In genomic region chr1:33350611-33351280, GRCh38 we compare ENCODE assay signal across 8 cellular contexts. TPM values are rescaled to one million over a fixed set of nuclear protein-coding genes. Genes with fewer than 3 reads are reported as not detected.
DNase-seq lines count a peak whose midpoint lies in the region; ATAC-seq and TF ChIP-seq lines count a peak whose summit lies in the region.

No MANE protein-coding gene starts in this region.

- intact Hi-C loops in left ventricle myocardium inferior (cut with micrococcal nuclease) = no loop called here
- intact Hi-C loops in left ventricle myocardium superior (cut with micrococcal nuclease) = no loop called here
- intact Hi-C loops in aorta (cut with DNase I) = no loop called here

- peak overlapping the region in 1 of 2 experiments; percentile 95 for H2BK12ac ChIP-seq in mesenchymal stem cell (ENCODE audit: low read length in 2 of 2)

- H3K14ac ChIP-seq in mesenchymal stem cell (ENCODE audit: low read length in 2 of 2) = peak overlapping the region in 1 of 2 experiments; percentile 95

- H3K36me3 ChIP-seq in left ventricle myocardium inferior (peaks cover 5% of the 10 kb centered on the region), mesenchymal stem cell (ENCODE audit: control insufficient read depth in 1 of 2, insufficient read depth in 2 of 2, low read depth in 1 of 2, low read length in 2 of 2) (peaks cover 22 to 65% of the 10 kb centered on the region in 2 experiments), aorta (ENCODE audit: control insufficient read depth in 1 of 2, insufficient read depth in 2 of 2, low read length in 1 of 2) (no peaks in the 10 kb centered on the region)

- H3K9me3 ChIP-seq in left ventricle myocardium inferior (replicated peaks) (no peaks in the 10 kb centered on the region), mesenchymal stem cell (ENCODE audit: control insufficient read depth, low read length) (no peaks in the 10 kb centered on the region), aorta (ENCODE audit: control insufficient read depth, low read length) (no peaks in the 10 kb centered on the region)

- peak overlapping the region; percentile 72 for H3K4me2 ChIP-seq in mesenchymal stem cell (ENCODE audit: low read length, poor library complexity, severe bottlenecking)

- peak overlapping the region; percentile 84 for H3K9ac ChIP-seq in mesenchymal stem cell (ENCODE audit: low read length)

- DNase-seq in left ventricle myocardium inferior (no peak), left ventricle myocardium superior (no peak), astrocyte of the spinal cord (ENCODE audit: low read depth, low spot score) (no peak), mesenchymal stem cell (no peak), aorta (no peak), EL (no peak)

- H3K4me1 ChIP-seq in left ventricle myocardium inferior (peaks cover 47% of the 10 kb centered on the region), mesenchymal stem cell (ENCODE audit: control insufficient read depth, insufficient read depth, low read depth, low read length) (peaks cover 12% of the 10 kb centered on the region), aorta (ENCODE audit: control insufficient read depth in 1 of 2, insufficient read depth in 2 of 2, low read length in 2 of 2) (peaks cover 2 to 3% of the 10 kb centered on the region in 2 donors)

- no peak overlapping the region for H2AFZ ChIP-seq in mesenchymal stem cell (ENCODE audit: low read depth, low read length)

- WGBS in mesenchymal stem cell = 40% methylated on average over 5 of the region's 6 CpGs
- WGBS in aorta, 2 donors = 35 to 50% methylated on average over 6 of the region's 6 CpGs

- peak overlapping the region; percentile 99 for H4K91ac ChIP-seq in mesenchymal stem cell (ENCODE audit: low read length)

- no peak overlapping the region for H3K23ac ChIP-seq in mesenchymal stem cell (ENCODE audit: low read length in 2 of 2)

- H3K79me1 ChIP-seq in mesenchymal stem cell (replicated peaks; ENCODE audit: low read length, poor library complexity, severe bottlenecking) = peaks cover 4% of the 10 kb centered on the region

- H2BK5ac ChIP-seq in mesenchymal stem cell (ENCODE audit: low read depth, low read length, poor library complexity, severe bottlenecking) = no peak overlapping the region

- no peak for ATAC-seq in left ventricle myocardium superior
- ATAC-seq in aorta (ENCODE audit: low FRiP score) = peak; percentile 9
- ATAC-seq in HG03432 (IDR thresholded peaks at IDR 0.05; ENCODE audit: unreplicated experiment) = no peak
- ATAC-seq in HG02852 (IDR thresholded peaks at IDR 0.05; ENCODE audit: unreplicated experiment) = no peak

- H3K27ac ChIP-seq in left ventricle myocardium inferior (replicated peaks) (peak overlapping the region; percentile 99), mesenchymal stem cell (ENCODE audit: low read length, poor library complexity, severe bottlenecking) (peak overlapping the region; percentile 70), aorta (ENCODE audit: low read depth in 1 of 2, low read length in 2 of 2) (peak overlapping the region in 1 of 2 donors; percentile 9)

- in situ Hi-C loops in astrocyte of the spinal cord (cut with HindIII; ENCODE audit: low sequenced_read_pairs) = no loop called here

- peak overlapping the region; percentile 99 for H4K8ac ChIP-seq in mesenchymal stem cell (ENCODE audit: low read length)

- H3K4me3 ChIP-seq in left ventricle myocardium inferior (peak overlapping the region; percentile 68), astrocyte of the spinal cord (ENCODE audit: low read depth, low read length) (peak overlapping the region; percentile 47), mesenchymal stem cell (ENCODE audit: insufficient read depth in 1 of 2, low read depth in 1 of 2, low read length in 2 of 2) (peak overlapping the region; percentile 63 to 82), aorta (ENCODE audit: low read length in 2 of 2) (peak overlapping the region; percentile 3 to 18)

- no peak for TF ChIP-seq CTCF in left ventricle myocardium inferior (IDR thresholded peaks at IDR 0.05; ENCODE audit: borderline replicate concordance)
- TF ChIP-seq CTCF in astrocyte of the spinal cord (IDR thresholded peaks at IDR 0.05; ENCODE audit: low read depth, low read length) = no peak

- no peak overlapping the region for H2AK5ac ChIP-seq in mesenchymal stem cell (ENCODE audit: low read length, severe bottlenecking)

- no peaks in the 10 kb centered on the region for H3K27me3 ChIP-seq in left ventricle myocardium inferior (ENCODE audit: low read depth)
- H3K27me3 ChIP-seq in mesenchymal stem cell (ENCODE audit: control insufficient read depth in 1 of 2, insufficient read depth in 1 of 2, low read length in 2 of 2) = no peaks in the 10 kb centered on the region
- H3K27me3 ChIP-seq in aorta (ENCODE audit: control insufficient read depth in 1 of 2, insufficient read depth in 2 of 2, low read length in 1 of 2) = no peaks in the 10 kb centered on the region

- peak overlapping the region; percentile 40 for H2BK120ac ChIP-seq in mesenchymal stem cell (ENCODE audit: low read depth, low read length)

- peak overlapping the region; percentile 55 to 62 for H3K4ac ChIP-seq in mesenchymal stem cell (ENCODE audit: low read depth in 1 of 2, low read length in 2 of 2)

- H2BK15ac ChIP-seq in mesenchymal stem cell (ENCODE audit: low read depth, poor library complexity, severe bottlenecking) = no peak overlapping the region

- H3K18ac ChIP-seq in mesenchymal stem cell (ENCODE audit: low read depth in 1 of 2, low read length in 2 of 2) = peak overlapping the region; percentile 88 to 93

RNA-seq across cellular contexts. Expression of gene A3GALT2, which starts 29.8 kb away (rescaled TPM):
- total RNA-seq in left ventricle myocardium inferior (not detected), left ventricle myocardium superior (not detected), aorta (under 1 TPM; 0.36 to 0.81 TPM)
- polyA plus RNA-seq in mesenchymal stem cell (2013, experiment 1 of 2) = 0.04 TPM
- polyA plus RNA-seq in mesenchymal stem cell (2013, experiment 2 of 2) = not detected
- polyA plus RNA-seq in aorta = not detected

Comparison
In these comparisons a context has a peak if more than half of its experiments do, and no peak if none do; other contexts are left out.
1. H3K4me3 ChIP-seq: peak in every context shown above with its lines; median percentile 72 in mesenchymal stem cell; 68 in left ventricle myocardium inferior; 47 in astrocyte of the spinal cord; 10 in aorta.